In genomic region chr6:143948208-143948607, GRCh38 we compare ENCODE assay signal across 9 cellular contexts.
"Had no signal": no experiment of that assay in that cellular context is flagged by ENCODE, and none has a peak within 500 bp of the region (broad histone marks: within the 10 kb centered on the region; RNA-seq: fewer than 3 reads in every experiment).

No MANE protein-coding gene starts in this region.

- H3K36me3 ChIP-seq: HAP-1 had no signal

- DNase-seq: GM23248, H7, HFFc6, IMR-90, KG1 had no signal

- H3K9me3 Mint-ChIP-seq: HFFc6 had no signal

- H3K9ac ChIP-seq: GM23248 had no signal

- H3K4me3 Mint-ChIP-seq: HFFc6 had no signal

- H3K4me1 ChIP-seq: HAP-1 had no signal

- ATAC-seq: HCT116, K562 had no signal

- H3K27ac ChIP-seq: GM23248 had no signal

- H3K27ac Mint-ChIP-seq: HFFc6 had no signal

- H2AFZ ChIP-seq: GM23248 had no signal

- FAIRE-seq: HTR-8/SVneo, K562 had no signal

- H3K9me3 ChIP-seq: HAP-1 had no signal

- H3K4me3 ChIP-seq: GM23248, HAP-1, K562 had no signal
